In the genomic region with DNA sequence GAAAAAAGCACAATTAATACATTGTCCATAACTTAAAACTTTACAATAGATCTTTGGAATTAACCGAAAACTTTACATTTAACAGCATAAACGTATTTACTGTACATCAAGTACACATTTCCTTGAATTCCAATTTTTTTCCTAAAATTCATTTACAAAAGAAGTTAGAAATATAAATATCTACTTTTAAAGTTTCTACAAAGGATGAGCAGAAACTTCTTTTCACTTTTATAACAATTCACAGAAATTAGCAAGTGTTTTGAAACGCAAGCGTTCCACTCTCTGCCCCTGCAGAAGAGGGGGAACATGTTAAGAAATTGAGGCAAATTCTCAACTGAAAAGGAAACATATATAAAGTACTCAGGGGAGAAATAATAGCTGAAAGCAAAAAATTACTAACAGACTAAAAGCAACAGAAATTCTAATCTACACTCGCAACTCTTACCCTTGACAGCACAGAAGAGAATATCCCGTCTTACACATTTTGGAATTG, we compare ENCODE assay signal across 8 cellular contexts. TPM values are rescaled to one million over a fixed set of nuclear protein-coding genes. Genes with fewer than 3 reads are reported as not detected.
DNase-seq lines count a peak whose midpoint lies in the region; ATAC-seq and TF ChIP-seq lines count a peak whose summit lies in the region.

No MANE protein-coding gene starts in this region.

- H3K27ac ChIP-seq in heart right ventricle (peak overlapping the region; percentile 96 to 100 (median 100)), breast epithelium (peak overlapping the region; percentile 100), mesodermal cell (ENCODE audit: low read depth, low read length, severe bottlenecking) (peak overlapping the region; percentile 83), uterus (peak overlapping the region; percentile 99 to 100)

- H3K36me3 ChIP-seq in heart right ventricle: peaks cover 0 to 12% (median 0%) of the 10 kb centered on the region in 9 donors
- H3K36me3 ChIP-seq in breast epithelium: no peaks in the 10 kb centered on the region
- peaks cover 29% of the 10 kb centered on the region for H3K36me3 ChIP-seq in mesodermal cell (ENCODE audit: control insufficient read depth, insufficient read depth, low read length)
- no peaks in the 10 kb centered on the region for H3K36me3 ChIP-seq in uterus

- 3% methylated on average over 6 of the region's 6 CpGs for WGBS in heart right ventricle, 2 donors
- WGBS in mesodermal cell (ENCODE audit: insufficient coverage in 2 of 2), 2 experiments: 0% methylated on average over 2 of the region's 6 CpGs; no CpG with 5 or more reads in 1 of the 2 experiments

- TF ChIP-seq POLR2A in breast epithelium (IDR thresholded peaks at IDR 0.05) (no peak), uterus (IDR thresholded peaks at IDR 0.05) (no peak)

- peak overlapping the region; percentile 79 to 97 (median 94) for H3K4me3 ChIP-seq in heart right ventricle
- peak overlapping the region; percentile 75 to 99 (median 98) for H3K4me3 ChIP-seq in breast epithelium
- peak overlapping the region; percentile 91 for H3K4me3 ChIP-seq in mesodermal cell (ENCODE audit: extremely low read depth, insufficient read depth, low read length, poor library complexity, severe bottlenecking)
- H3K4me3 ChIP-seq in uterus: peak overlapping the region; percentile 78 to 88

- intact Hi-C loops in heart right ventricle (cut with DNase I): loop anchor here (1.0 to 10.0 kb wide), 14 partner anchors 22 to 132 kb away; partner anchors contain the start of genes HNRNPA3 (in 7 of the 10) and AGPS (in 1 of the 10)
- intact Hi-C loops in Right ventricle myocardium inferior (cut with DNase I): loop anchor here (1.0 to 10.0 kb wide), 6 partner anchors 36 to 492 kb away; partner anchors contain the start of genes AGPS and HNRNPA3
- intact Hi-C loops in breast epithelium (cut with DNase I; ENCODE audit: low total_unique reads): loop anchor here (1.0 kb wide), 1 partner anchor 16 kb away; no protein-coding TSS in a partner anchor
- intact Hi-C loops in uterus (cut with DNase I; ENCODE audit: low total_unique reads): loop anchor here (5.0 to 10.0 kb wide), 2 partner anchors 51 to 1138 kb away; partner anchors contain the start of genes HNRNPA3, HOXD8 and HOXD9

- DNase-seq in heart right ventricle (no peak), Right ventricle myocardium inferior (ENCODE audit: missing footprints) (no peak), breast epithelium (ENCODE audit: low spot score in 2 of 2) (no peak), uterus (no peak), iPS-NIHi7 (ENCODE audit: extremely low spot score) (no peak), epidermal melanocyte (ENCODE audit: insufficient read length, low spot score) (no peak)

- H3K9me3 ChIP-seq in heart right ventricle (peaks cover 0 to 3% (median 0%) of the 10 kb centered on the region in 11 donors), breast epithelium (no peaks in the 10 kb centered on the region), mesodermal cell (ENCODE audit: control insufficient read depth, low read length) (peaks cover 3% of the 10 kb centered on the region), uterus (no peaks in the 10 kb centered on the region)

- ATAC-seq in heart right ventricle: no peak
- no peak for ATAC-seq in Right ventricle myocardium inferior
- ATAC-seq in GM18861 (IDR thresholded peaks at IDR 0.05; ENCODE audit: unreplicated experiment): no peak

- no peak for TF ChIP-seq CTCF in heart right ventricle (IDR thresholded peaks at IDR 0.05)
- no peak for TF ChIP-seq CTCF in breast epithelium (IDR thresholded peaks at IDR 0.05)
- TF ChIP-seq CTCF in uterus (IDR thresholded peaks at IDR 0.05): no peak

- H3K27me3 ChIP-seq in heart right ventricle (no peaks in the 10 kb centered on the region), breast epithelium (no peaks in the 10 kb centered on the region), uterus (no peaks in the 10 kb centered on the region)

- H3K4me1 ChIP-seq in heart right ventricle: peaks cover 3 to 60% (median 54%) of the 10 kb centered on the region in 9 donors
- H3K4me1 ChIP-seq in breast epithelium: peaks cover 0 to 13% of the 10 kb centered on the region in 2 donors
- peaks cover 18% of the 10 kb centered on the region for H3K4me1 ChIP-seq in mesodermal cell (ENCODE audit: control insufficient read depth, insufficient read depth, low read length, poor library complexity, severe bottlenecking)
- H3K4me1 ChIP-seq in uterus: peaks cover 4 to 12% of the 10 kb centered on the region in 2 donors

RNA-seq across cellular contexts. Expression of gene NFE2L2, which starts 1.5 kb away (rescaled TPM):
- 10 to 100 TPM; 39.0 to 67.9 (median 57.6) TPM for total RNA-seq in heart right ventricle
- polyA plus RNA-seq in heart right ventricle: 10 to 100 TPM; 26.4 to 28.8 TPM
- total RNA-seq in Right ventricle myocardium inferior: 53.4 TPM
- 100 to 1,000 TPM in 2 of 3 donors, 10 to 100 TPM in 1; 63.8 to 133 (median 124) TPM for total RNA-seq in breast epithelium
- polyA plus RNA-seq in mesodermal cell (2013, experiment 1 of 2): 61.6 TPM
- polyA plus RNA-seq in mesodermal cell (2013, experiment 2 of 2): 60.5 TPM
- total RNA-seq in uterus: 100 to 1,000 TPM in 1 of 4 donors, 10 to 100 TPM in 3; 53.0 to 148 (median 90.0) TPM

RNA-seq across cellular contexts. Expression of gene HNRNPA3, which starts 50.4 kb away (rescaled TPM):
- total RNA-seq in heart right ventricle (10 to 100 TPM; 63.7 to 93.8 (median 77.6) TPM), Right ventricle myocardium inferior (66.6 TPM), breast epithelium (10 to 100 TPM; 60.6 to 100.0 (median 95.9) TPM), uterus (100 to 1,000 TPM in 2 of 4 donors, 10 to 100 TPM in 2; 56.4 to 256 (median 107) TPM)
- polyA plus RNA-seq in heart right ventricle: 10 to 100 TPM; 78.3 to 93.7 TPM
- polyA plus RNA-seq in mesodermal cell (2013, experiment 1 of 2): 280 TPM
- 290 TPM for polyA plus RNA-seq in mesodermal cell (2013, experiment 2 of 2)
